ENCODE assay signal across 1 cellular context in the genomic region with DNA sequence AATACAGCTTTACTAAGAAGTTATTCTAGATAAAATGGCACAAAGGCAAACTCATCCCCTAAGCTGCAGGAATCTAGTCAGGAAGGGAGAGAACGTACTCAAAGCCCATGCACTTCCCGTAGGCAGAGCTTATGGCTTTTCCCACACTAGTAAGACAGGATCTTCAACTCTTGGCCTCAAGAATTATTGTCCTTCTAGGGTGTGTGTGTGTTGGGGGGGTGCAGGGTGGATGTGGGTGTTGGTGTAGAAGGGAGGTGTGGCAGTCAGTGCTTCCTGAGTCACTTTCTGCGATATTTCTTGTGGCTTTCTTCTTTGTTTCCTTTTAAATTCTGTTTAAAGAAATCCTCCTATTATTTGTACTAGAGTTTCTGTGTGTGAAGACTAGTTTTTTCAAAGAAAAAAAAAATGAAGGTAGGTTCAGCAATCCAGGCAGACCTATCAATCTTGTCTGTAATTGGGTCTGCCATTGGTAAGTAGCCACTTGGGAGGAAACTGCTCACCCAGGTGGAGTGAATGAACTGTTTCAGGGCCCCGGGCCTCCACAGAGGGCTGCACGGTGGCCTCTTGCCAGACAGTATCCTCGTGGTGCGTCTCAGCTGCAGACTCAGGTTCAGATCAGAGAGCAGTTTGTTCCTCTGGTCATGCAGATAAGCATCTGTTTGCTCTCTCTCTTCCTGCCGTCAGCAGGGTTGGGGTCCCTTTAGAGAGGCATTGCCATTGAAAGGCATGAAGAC.
TF ChIP-seq lines count a peak whose summit lies in the region.

No MANE protein-coding gene starts in this region.

TF ChIP-seq in IMR-90, 13 proteins besides CTCF, POLR2A, EP300 and RAD21:
- TF ChIP-seq BHLHE40 (IDR thresholded peaks at IDR 0.05; ENCODE audit: low read depth, low read length) (no peak), MAZ (IDR thresholded peaks at IDR 0.05; ENCODE audit: borderline replicate concordance, low read depth, low read length) (no peak), CEBPB (IDR thresholded peaks at IDR 0.05; ENCODE audit: low read depth, low read length) (no peak), SMC3 (IDR thresholded peaks at IDR 0.05; ENCODE audit: low read depth, low read length) (no peak), MXI1 (IDR thresholded peaks at IDR 0.05; ENCODE audit: borderline replicate concordance, low read depth, low read length) (no peak), ELK1 (IDR thresholded peaks at IDR 0.05; ENCODE audit: borderline replicate concordance, low read depth, low read length) (no peak), MAFK (IDR thresholded peaks at IDR 0.05; ENCODE audit: low read depth, low read length) (no peak), RCOR1 (IDR thresholded peaks at IDR 0.05; ENCODE audit: insufficient replicate concordance, low read length) (no peak)
- TF ChIP-seq, protein P1, sequence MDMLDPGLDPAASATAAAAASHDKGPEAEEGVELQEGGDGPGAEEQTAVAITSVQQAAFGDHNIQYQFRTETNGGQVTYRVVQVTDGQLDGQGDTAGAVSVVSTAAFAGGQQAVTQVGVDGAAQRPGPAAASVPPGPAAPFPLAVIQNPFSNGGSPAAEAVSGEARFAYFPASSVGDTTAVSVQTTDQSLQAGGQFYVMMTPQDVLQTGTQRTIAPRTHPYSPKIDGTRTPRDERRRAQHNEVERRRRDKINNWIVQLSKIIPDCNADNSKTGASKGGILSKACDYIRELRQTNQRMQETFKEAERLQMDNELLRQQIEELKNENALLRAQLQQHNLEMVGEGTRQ (IDR thresholded peaks at IDR 0.05; ENCODE audit: low read depth, low read length) = no peak
